In the genomic region with DNA sequence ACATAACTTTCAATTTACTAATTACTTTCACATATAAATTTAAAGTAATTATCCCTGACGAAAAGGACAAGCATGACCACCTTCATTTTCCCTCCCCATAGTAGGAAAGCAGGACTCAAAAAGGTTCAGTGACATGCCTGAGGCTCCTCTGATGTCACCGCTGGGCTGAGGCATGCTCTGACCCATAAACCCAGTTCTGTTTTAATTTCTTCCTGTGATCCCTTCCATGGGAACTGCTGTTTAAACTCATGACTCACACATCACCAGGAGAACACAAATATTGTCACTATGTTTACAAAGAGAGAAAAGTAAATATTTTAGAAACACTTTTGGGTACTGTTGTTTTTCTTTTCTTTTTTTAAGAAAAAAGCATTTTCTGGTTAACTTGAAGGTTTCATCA, we compare ENCODE assay signal across 15 cellular contexts. TPM values are rescaled to one million over a fixed set of nuclear protein-coding genes. Genes with fewer than 3 reads are reported as not detected.
DNase-seq lines count a peak whose midpoint lies in the region; ATAC-seq, FAIRE-seq and TF ChIP-seq lines count a peak whose summit lies in the region.
"Had no signal": no experiment of that assay in that cellular context is flagged by ENCODE, and none has a peak within 500 bp of the region (broad histone marks: within the 10 kb centered on the region; RNA-seq: fewer than 3 reads in every experiment).

No MANE protein-coding gene starts in this region.

- H3K27ac Mint-ChIP-seq in HFFc6 = no peak overlapping the region
- H3K27ac Mint-ChIP-seq: stimulated activated effector memory CD8-positive, alpha-beta T cell treated with anti-CD3 and anti-CD28 coated beads, Interleukin-12 subunit alpha, Interleukin-12 subunit beta, amount 100 ng/mL, for 72 hours had no signal

- TF ChIP-seq CTCF in A549 (IDR thresholded peaks at IDR 0.05) = no peak
- no peak for TF ChIP-seq CTCF in HFFc6 (IDR thresholded peaks at IDR 0.05)

- ATAC-seq in A549 = peak; percentile 96 to 97
- no peak for ATAC-seq in GM18505 (IDR thresholded peaks at IDR 0.05; ENCODE audit: unreplicated experiment)
- no peak for ATAC-seq in HG03196 (IDR thresholded peaks at IDR 0.05; ENCODE audit: unreplicated experiment)
- ATAC-seq: stimulated activated effector memory CD8-positive, alpha-beta T cell treated with anti-CD3 and anti-CD28 coated beads, Interleukin-12 subunit alpha, Interleukin-12 subunit beta, amount 100 ng/mL, for 72 hours had no signal

- H3K4me3 Mint-ChIP-seq in HFFc6 = no peak overlapping the region
- H3K4me3 Mint-ChIP-seq: stimulated activated effector memory CD8-positive, alpha-beta T cell treated with anti-CD3 and anti-CD28 coated beads, Interleukin-12 subunit alpha, Interleukin-12 subunit beta, amount 100 ng/mL, for 72 hours had no signal

- H3K9me3 ChIP-seq in A549 = no peaks in the 10 kb centered on the region

- H3K27ac ChIP-seq in A549 = peak overlapping the region; percentile 31 to 44; a peak in 2 of 6 replicates

- no peak for FAIRE-seq in A549 (lab: Jason Lieb, UNC)

- H3K4me1 Mint-ChIP-seq in HFFc6 (ENCODE audit: low read depth) = no peaks in the 10 kb centered on the region

- H3K4me1 ChIP-seq in A549 = peaks cover 18% of the 10 kb centered on the region

- H3K27me3 Mint-ChIP-seq in HFFc6 (ENCODE audit: insufficient read depth) = peaks cover 58% of the 10 kb centered on the region

- H3K4me2 ChIP-seq in A549 = peak overlapping the region; percentile 68

- TF ChIP-seq RAD21 in A549 (conservative IDR thresholded peaks at IDR 0.05 in 1 of 2, IDR thresholded peaks at IDR 0.05 in 1 of 2) = no peak

- no peak for TF ChIP-seq EP300 in A549 (IDR thresholded peaks at IDR 0.05)

- CTCF ChIA-PET in A549 (lab: Yijun Ruan, JAX) = no interaction called here

- WGBS in A549 (ENCODE audit: missing lambda C conversion rate) = 2% methylated on average over 2 of the region's 2 CpGs

- no peaks in the 10 kb centered on the region for H3K9me3 Mint-ChIP-seq in HFFc6
- H3K9me3 Mint-ChIP-seq: stimulated activated effector memory CD8-positive, alpha-beta T cell treated with anti-CD3 and anti-CD28 coated beads, Interleukin-12 subunit alpha, Interleukin-12 subunit beta, amount 100 ng/mL, for 72 hours had no signal

- DNase-seq in A549 (ENCODE audit: low read depth in 1 of 2, low spot score in 1 of 2) (peak; percentile 84 to 89), HFFc6 (peak; percentile 53), SW480 (ENCODE audit: low spot score) (peak; percentile 95), glomerular endothelial cell (ENCODE audit: extremely low read depth, low read depth, low spot score) (peak; percentile 84), NCI-H82 treated with DMSO at 0.1 percent for 48 hours (lab: John Stamatoyannopoulos, UW; ENCODE audit: unreplicated experiment) (no peak)
- DNase-seq in activated CD4-positive, CD25-positive, alpha-beta regulatory T cell (lab: John Stamatoyannopoulos, UW) = no peak
- DNase-seq: activated CD8-positive, alpha-beta memory T cell treated with anti-CD3 and anti-CD28 coated beads, Interleukin-2, amount 50 U/mL, for 4 hours; AML-193; NCI-H1436; stimulated activated CD4-positive, alpha-beta T cell treated with anti-CD3 and anti-CD28 coated beads, Interleukin-1b, Interleukin-23, amount 100 ng/mL, for 48 hours had no signal

- POLR2A ChIA-PET in A549 (lab: Yijun Ruan, JAX) = no interaction called here

- no peaks in the 10 kb centered on the region for H3K36me3 Mint-ChIP-seq in HFFc6 (ENCODE audit: low read depth)
- H3K36me3 Mint-ChIP-seq: stimulated activated effector memory CD8-positive, alpha-beta T cell treated with anti-CD3 and anti-CD28 coated beads, Interleukin-12 subunit alpha, Interleukin-12 subunit beta, amount 100 ng/mL, for 72 hours had no signal

- H3K4me3 ChIP-seq in A549 = no peak overlapping the region

- no peak for TF ChIP-seq POLR2A in A549 (IDR thresholded peaks at IDR 0.05; ENCODE audit: low read length)
- TF ChIP-seq POLR2A in GM18505 (IDR thresholded peaks at IDR 0.05; ENCODE audit: borderline replicate concordance, extremely low read depth, insufficient read depth, insufficient read length) = no peak

TF ChIP-seq in A549, 52 proteins besides CTCF, POLR2A, EP300 and RAD21 (continues in another document):
- TF ChIP-seq MYC (IDR thresholded peaks at IDR 0.05; ENCODE audit: borderline replicate concordance, low read length) (no peak), NPAS2 (CRISPR knock-in tag; IDR thresholded peaks at IDR 0.05; ENCODE audit: borderline replicate concordance) (no peak), EHF (CRISPR knock-in tag; IDR thresholded peaks at IDR 0.05) (no peak), ZNF302 (CRISPR knock-in tag; IDR thresholded peaks at IDR 0.05) (no peak), JUNB (IDR thresholded peaks at IDR 0.05) (peak; percentile 86), PBX3 (IDR thresholded peaks at IDR 0.05) (no peak), HOXB13 (CRISPR knock-in tag; IDR thresholded peaks at IDR 0.05; ENCODE audit: low read depth) (no peak), CHD4 (IDR thresholded peaks at IDR 0.05; ENCODE audit: borderline replicate concordance) (no peak), HEYL (CRISPR knock-in tag; IDR thresholded peaks at IDR 0.05) (no peak), FOSL2 (IDR thresholded peaks at IDR 0.05) (peak; percentile 86), FOSL2 (CRISPR knock-in tag; IDR thresholded peaks at IDR 0.05) (peak; percentile 95), BCL3 (IDR thresholded peaks at IDR 0.05) (0 out of 3 replicates have a peak, but pooled peaks have one; percentile 26), ZSCAN20 (CRISPR knock-in tag; IDR thresholded peaks at IDR 0.05) (no peak), GATA3 (IDR thresholded peaks at IDR 0.05; ENCODE audit: borderline replicate concordance) (peak; percentile 78; the same call in 1 of the 2 replicates), PHF8 (IDR thresholded peaks at IDR 0.05; ENCODE audit: borderline replicate concordance, low read depth) (no peak), BHLHE40 (IDR thresholded peaks at IDR 0.05; ENCODE audit: low read depth, low read length) (no peak), JUN (IDR thresholded peaks at IDR 0.05) (peak; percentile 45 to 77; a peak in 2 of 5 replicates), E2F6 (IDR thresholded peaks at IDR 0.05; ENCODE audit: borderline replicate concordance, low read depth) (no peak), EHMT2 (IDR thresholded peaks at IDR 0.05; ENCODE audit: low read depth) (no peak), POLR2AphosphoS2 (conservative IDR thresholded peaks at IDR 0.05; ENCODE audit: low read length) (no peak), NFE2L2 (conservative IDR thresholded peaks at IDR 0.05; ENCODE audit: low read length) (no peak)
- TF ChIP-seq, protein P1, sequence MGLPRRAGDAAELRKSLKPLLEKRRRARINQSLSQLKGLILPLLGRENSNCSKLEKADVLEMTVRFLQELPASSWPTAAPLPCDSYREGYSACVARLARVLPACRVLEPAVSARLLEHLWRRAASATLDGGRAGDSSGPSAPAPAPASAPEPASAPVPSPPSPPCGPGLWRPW (IDR thresholded peaks at IDR 0.05) = no peak
- TF ChIP-seq, protein P2, sequence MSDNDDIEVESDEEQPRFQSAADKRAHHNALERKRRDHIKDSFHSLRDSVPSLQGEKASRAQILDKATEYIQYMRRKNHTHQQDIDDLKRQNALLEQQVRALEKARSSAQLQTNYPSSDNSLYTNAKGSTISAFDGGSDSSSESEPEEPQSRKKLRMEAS (IDR thresholded peaks at IDR 0.05) = peak; percentile 38; the same call in 1 of the 2 replicates

RNA-seq across cellular contexts. Expression of gene NR2E1, which starts 38.0 kb away (rescaled TPM):
- polyA plus RNA-seq in A549 (2011; rRNA removed) (0.03 TPM in 1 of 2 replicates, not detected in the other), A549 (2017; fragmentation: RNase III; extraction: RNeasy Plus Mini Kit Qiagen cat#74134 plus additional on column Dnase treatment) (0.08 TPM in 2 of 3 replicates, not detected in the other)
- polyA plus RNA-seq in A549 (2012; cell fraction: cytosol; rRNA removed) = not detected in 2 replicates
- polyA plus RNA-seq in A549 (2012; cell fraction: nucleus; rRNA removed) = not detected in 2 replicates
- 0.15 TPM in 1 of 2 replicates, not detected in the other for polyA minus RNA-seq in A549 (2011; rRNA and poly(A)+ RNA removed)
- total RNA-seq in HFFc6 (2021; fragmentation: NEBNext Ultra II Directional; extraction: Animal tissue kit (Norgen Biotek cat#: 25700)) = not detected
- not detected in 2 replicates for total RNA-seq in glomerular endothelial cell
- total RNA-seq: dermis microvascular lymphatic vessel endothelial cell, mesenteric fat pad had no signal

RNA-seq across cellular contexts. Expression of gene OSTM1, which starts 53.3 kb away (rescaled TPM):
- polyA plus RNA-seq in A549 (2011; rRNA removed) (41.7 and 49.6 TPM in 2 replicates), A549 (2017; fragmentation: RNase III; extraction: RNeasy Plus Mini Kit Qiagen cat#74134 plus additional on column Dnase treatment) (16.8 to 18.0 TPM (median 17.9 TPM) in 3 replicates)
- polyA plus RNA-seq in A549 (2012; cell fraction: cytosol; rRNA removed) = 11.1 and 15.9 TPM in 2 replicates
- polyA plus RNA-seq in A549 (2012; cell fraction: nucleus; rRNA removed) = 15.7 and 21.0 TPM in 2 replicates
- 10.0 and 13.5 TPM in 2 replicates for polyA minus RNA-seq in A549 (2011; rRNA and poly(A)+ RNA removed)
- 10 to 100 TPM; 42.8 to 52.6 (median 48.7) TPM for total RNA-seq in HFFc6 (2021; fragmentation: NEBNext Ultra II Directional; extraction: Animal tissue kit (Norgen Biotek cat#: 25700))
- total RNA-seq in glomerular endothelial cell = 32.1 and 34.6 TPM in 2 replicates

Comparison
In these comparisons a context has a peak if more than half of its experiments do, and no peak if none do; other contexts are left out.
1. ATAC-seq: peak in A549 (2 of 2); none in GM18505 (single experiment) and HG03196 (single experiment).
2. DNase-seq: peak in A549 (2 of 2), HFFc6 (single experiment), SW480 (single experiment) and glomerular endothelial cell (single experiment); none in NCI-H82 treated with DMSO at 0.1 percent for 48 hours (single experiment) and activated CD4-positive, CD25-positive, alpha-beta regulatory T cell (0 of 4).